15 cellular contexts compared by ENCODE assay signal in the genomic region with DNA sequence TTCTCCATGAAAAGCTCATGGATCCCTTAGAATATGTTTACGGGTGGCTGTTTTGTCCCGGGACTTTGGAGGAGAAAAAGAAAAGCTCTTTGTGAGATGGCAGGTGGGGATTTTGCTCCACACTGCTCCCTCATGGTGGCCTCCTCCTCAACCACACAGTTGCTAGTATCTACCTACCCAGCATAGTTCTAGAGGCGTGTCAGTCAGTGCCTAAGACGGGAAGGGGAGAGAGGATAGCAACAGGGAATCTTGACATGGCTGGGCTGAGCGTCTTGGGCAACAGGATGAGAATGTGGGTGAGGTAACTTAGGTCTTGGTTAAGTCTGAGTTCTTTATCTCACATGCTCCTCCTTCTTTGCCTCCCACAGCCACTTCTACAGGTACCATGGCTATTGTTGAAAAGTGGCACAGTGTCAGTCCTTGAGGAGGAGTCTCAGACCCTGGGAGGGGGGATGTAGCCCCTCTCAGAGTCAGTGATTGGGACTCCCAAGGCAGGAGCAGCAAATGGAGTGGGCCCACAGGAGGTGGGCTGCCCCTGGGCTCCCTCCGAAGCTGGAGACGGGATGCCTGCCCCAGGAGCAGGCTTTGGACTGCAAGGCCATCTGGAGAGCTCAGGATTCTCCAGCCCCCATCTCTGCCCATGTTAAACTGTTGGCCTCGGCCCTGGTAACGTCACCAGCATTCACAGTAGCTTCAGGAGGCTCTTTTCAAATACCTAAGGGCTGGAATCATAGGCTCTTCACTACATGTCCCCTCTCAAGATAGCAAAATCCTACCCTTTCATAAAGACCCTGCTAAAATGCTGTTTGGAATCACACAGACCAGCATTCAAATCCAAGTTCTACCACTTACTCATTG.
DNase-seq lines count a peak whose midpoint lies in the region; ATAC-seq and TF ChIP-seq lines count a peak whose summit lies in the region.
"Had no signal": no experiment of that assay in that cellular context is flagged by ENCODE, and none has a peak within 500 bp of the region (broad histone marks: within the 10 kb centered on the region; RNA-seq: fewer than 3 reads in every experiment).

No MANE protein-coding gene starts in this region.

- ATAC-seq in GM23338: peak; percentile 83
- ATAC-seq in foreskin keratinocyte: peak; percentile 9
- peak; percentile 2 to 40 for ATAC-seq in gastrocnemius medialis
- no peak for ATAC-seq in GM21528 (IDR thresholded peaks at IDR 0.05; ENCODE audit: low FRiP score, unreplicated experiment)
- ATAC-seq: activated CD4-positive, CD25-positive, alpha-beta regulatory T cell treated with anti-CD3 and anti-CD28 coated beads, Interleukin-2, amount 50 U/mL, for 24 hours; PC-3 had no signal

- H3K9me3 ChIP-seq in OCI-LY1 (ENCODE audit: low read length) (no peaks in the 10 kb centered on the region), gastrocnemius medialis (no peaks in the 10 kb centered on the region)
- H3K9me3 ChIP-seq: SJSA1 had no signal

- no peaks in the 10 kb centered on the region for H3K36me3 Mint-ChIP-seq in GM23338 (ENCODE audit: low read depth)

- no peak overlapping the region for H3K4me3 Mint-ChIP-seq in GM23338
- H3K4me3 Mint-ChIP-seq: central memory CD8-positive, alpha-beta T cell had no signal

- intact Hi-C loops in gastrocnemius medialis (cut with DNase I; ENCODE audit: low total_unique reads): loop anchor here (5.0 to 10.0 kb wide), 3 partner anchors 141 to 613 kb away; no protein-coding TSS in a partner anchor

- TF ChIP-seq CTCF in GM23338 (conservative IDR thresholded peaks at IDR 0.05; ENCODE audit: low read depth in 2 of 2) (peak; percentile 27 to 39; a peak in 3 of 4 replicates), OCI-LY1 (IDR thresholded peaks at IDR 0.05; ENCODE audit: low read length) (peak; percentile 15; the same call in 1 of the 2 replicates), foreskin keratinocyte (conservative IDR thresholded peaks at IDR 0.05) (no peak), gastrocnemius medialis (IDR thresholded peaks at IDR 0.05 in 4 of 5, conservative IDR thresholded peaks at IDR 0.05 in 1 of 5) (peak in 2 of 5 experiments; percentile 21)

- no peaks in the 10 kb centered on the region for H3K4me1 ChIP-seq in GM23338 (ENCODE audit: insufficient read depth)
- peaks cover 16% of the 10 kb centered on the region for H3K4me1 ChIP-seq in OCI-LY1 (ENCODE audit: insufficient read depth, low read length, severe bottlenecking)
- H3K4me1 ChIP-seq in foreskin keratinocyte: no peaks in the 10 kb centered on the region
- H3K4me1 ChIP-seq in gastrocnemius medialis: peaks cover 91% of the 10 kb centered on the region in 2 donors

- H3K9me3 Mint-ChIP-seq in GM23338: no peaks in the 10 kb centered on the region
- H3K9me3 Mint-ChIP-seq: central memory CD8-positive, alpha-beta T cell had no signal

- no peaks in the 10 kb centered on the region for H3K27me3 Mint-ChIP-seq in GM23338 (ENCODE audit: insufficient read depth, low read depth, poor library complexity)
- H3K27me3 Mint-ChIP-seq: central memory CD8-positive, alpha-beta T cell had no signal

- DNase-seq in GM23338 (ENCODE audit: low spot score) (peak; percentile 45), foreskin keratinocyte (no peak), gastrocnemius medialis (peak in 1 of 2 donors; percentile 70), islet precursor cell (no peak)
- DNase-seq in activated CD4-positive, CD25-positive, alpha-beta regulatory T cell (lab: John Stamatoyannopoulos, UW): no peak
- DNase-seq: Kasumi-1; NCI-H2171 treated with DMSO at 0.1 percent for 48 hours; NCI-H748 treated with DMSO at 0.1 percent for 48 hours; PC-3; stimulated activated CD4-positive, alpha-beta T cell treated with anti-CD3 and anti-CD28 coated beads, Interleukin-2, amount 100 ng/mL, for 48 hours had no signal

- H3K9me2 ChIP-seq in GM23338 (ENCODE audit: insufficient read depth) (no peaks in the 10 kb centered on the region), OCI-LY1 (ENCODE audit: low read depth, low read length) (no peaks in the 10 kb centered on the region)

- H3K79me2 ChIP-seq in GM23338 (replicated peaks; ENCODE audit: insufficient read depth) (no peaks in the 10 kb centered on the region), OCI-LY1 (ENCODE audit: insufficient read depth, low read length) (no peaks in the 10 kb centered on the region)

- H3K4me3 ChIP-seq in GM23338 (no peak overlapping the region), OCI-LY1 (ENCODE audit: low read depth, low read length, poor library complexity, severe bottlenecking) (no peak overlapping the region), gastrocnemius medialis (peak overlapping the region; percentile 15 to 41 (median 38))
- H3K4me3 ChIP-seq: SJSA1 had no signal

- H3K27me3 ChIP-seq in GM23338 (ENCODE audit: insufficient read depth) (no peaks in the 10 kb centered on the region), OCI-LY1 (ENCODE audit: insufficient read depth, low read length) (no peaks in the 10 kb centered on the region), foreskin keratinocyte (no peaks in the 10 kb centered on the region), gastrocnemius medialis (no peaks in the 10 kb centered on the region)
- H3K27me3 ChIP-seq: SJSA1 had no signal

- TF ChIP-seq POLR2A in gastrocnemius medialis (IDR thresholded peaks at IDR 0.05): no peak

- no peaks in the 10 kb centered on the region for H3F3A ChIP-seq in GM23338 (replicated peaks; ENCODE audit: low read depth)
- no peaks in the 10 kb centered on the region for H3F3A ChIP-seq in OCI-LY1 (ENCODE audit: insufficient read depth, low read length)

- H3K27ac Mint-ChIP-seq in GM23338: no peak overlapping the region

- peaks cover 7% of the 10 kb centered on the region; the same call in 2 of the 3 replicates for H3K4me1 Mint-ChIP-seq in GM23338
- H3K4me1 Mint-ChIP-seq: central memory CD8-positive, alpha-beta T cell had no signal

- H3K36me3 ChIP-seq in GM23338 (ENCODE audit: insufficient read depth) (no peaks in the 10 kb centered on the region), OCI-LY1 (ENCODE audit: insufficient read depth, low read length) (no peaks in the 10 kb centered on the region), gastrocnemius medialis (no peaks in the 10 kb centered on the region)
- H3K36me3 ChIP-seq: SJSA1 had no signal

- in situ Hi-C loops in gastrocnemius medialis (cut with MboI; ENCODE audit: low sequenced_read_pairs in 4 of 4): no loop called here

- H3K9ac ChIP-seq in OCI-LY1 (ENCODE audit: low read length): no peak overlapping the region

- H3K4me2 ChIP-seq in GM23338 (no peak overlapping the region), OCI-LY1 (ENCODE audit: low read length) (no peak overlapping the region)

- H3K27ac ChIP-seq in GM23338 (ENCODE audit: low read depth) (no peak overlapping the region), OCI-LY1 (ENCODE audit: low read depth, low read length, poor library complexity, severe bottlenecking) (no peak overlapping the region), foreskin keratinocyte (no peak overlapping the region), gastrocnemius medialis (peak overlapping the region; percentile 84 to 95 (median 94))
- H3K27ac ChIP-seq: SJSA1 had no signal

- H2AFZ ChIP-seq in GM23338 (no peak overlapping the region), OCI-LY1 (ENCODE audit: low read length) (no peak overlapping the region)

- H4K20me1 ChIP-seq in GM23338 (replicated peaks; ENCODE audit: insufficient read depth) (no peaks in the 10 kb centered on the region), OCI-LY1 (ENCODE audit: insufficient read depth, low read length) (no peaks in the 10 kb centered on the region)

TF ChIP-seq in GM23338, 12 proteins besides CTCF, POLR2A, EP300 and RAD21 (continues in another document):
- TF ChIP-seq, protein P1, sequence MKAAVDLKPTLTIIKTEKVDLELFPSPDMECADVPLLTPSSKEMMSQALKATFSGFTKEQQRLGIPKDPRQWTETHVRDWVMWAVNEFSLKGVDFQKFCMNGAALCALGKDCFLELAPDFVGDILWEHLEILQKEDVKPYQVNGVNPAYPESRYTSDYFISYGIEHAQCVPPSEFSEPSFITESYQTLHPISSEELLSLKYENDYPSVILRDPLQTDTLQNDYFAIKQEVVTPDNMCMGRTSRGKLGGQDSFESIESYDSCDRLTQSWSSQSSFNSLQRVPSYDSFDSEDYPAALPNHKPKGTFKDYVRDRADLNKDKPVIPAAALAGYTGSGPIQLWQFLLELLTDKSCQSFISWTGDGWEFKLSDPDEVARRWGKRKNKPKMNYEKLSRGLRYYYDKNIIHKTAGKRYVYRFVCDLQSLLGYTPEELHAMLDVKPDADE (IDR thresholded peaks at IDR 0.05): no peak
- TF ChIP-seq ZNF114 (CRISPR knock-in tag; IDR thresholded peaks at IDR 0.05) (no peak), NANOG (IDR thresholded peaks at IDR 0.05; ENCODE audit: borderline replicate concordance) (no peak), STAT1 (IDR thresholded peaks at IDR 0.05; ENCODE audit: unreplicated experiment) (no peak), ZNF331 (CRISPR knock-in tag; IDR thresholded peaks at IDR 0.05; ENCODE audit: low read depth) (no peak), EZH2 (IDR thresholded peaks at IDR 0.05; ENCODE audit: low read depth, unreplicated experiment) (no peak), POLR2AphosphoS5 (IDR thresholded peaks at IDR 0.05; ENCODE audit: low read depth) (no peak), EZH2phosphoT487 (IDR thresholded peaks at IDR 0.05; ENCODE audit: unreplicated experiment) (no peak)
- TF ChIP-seq, protein P2, sequence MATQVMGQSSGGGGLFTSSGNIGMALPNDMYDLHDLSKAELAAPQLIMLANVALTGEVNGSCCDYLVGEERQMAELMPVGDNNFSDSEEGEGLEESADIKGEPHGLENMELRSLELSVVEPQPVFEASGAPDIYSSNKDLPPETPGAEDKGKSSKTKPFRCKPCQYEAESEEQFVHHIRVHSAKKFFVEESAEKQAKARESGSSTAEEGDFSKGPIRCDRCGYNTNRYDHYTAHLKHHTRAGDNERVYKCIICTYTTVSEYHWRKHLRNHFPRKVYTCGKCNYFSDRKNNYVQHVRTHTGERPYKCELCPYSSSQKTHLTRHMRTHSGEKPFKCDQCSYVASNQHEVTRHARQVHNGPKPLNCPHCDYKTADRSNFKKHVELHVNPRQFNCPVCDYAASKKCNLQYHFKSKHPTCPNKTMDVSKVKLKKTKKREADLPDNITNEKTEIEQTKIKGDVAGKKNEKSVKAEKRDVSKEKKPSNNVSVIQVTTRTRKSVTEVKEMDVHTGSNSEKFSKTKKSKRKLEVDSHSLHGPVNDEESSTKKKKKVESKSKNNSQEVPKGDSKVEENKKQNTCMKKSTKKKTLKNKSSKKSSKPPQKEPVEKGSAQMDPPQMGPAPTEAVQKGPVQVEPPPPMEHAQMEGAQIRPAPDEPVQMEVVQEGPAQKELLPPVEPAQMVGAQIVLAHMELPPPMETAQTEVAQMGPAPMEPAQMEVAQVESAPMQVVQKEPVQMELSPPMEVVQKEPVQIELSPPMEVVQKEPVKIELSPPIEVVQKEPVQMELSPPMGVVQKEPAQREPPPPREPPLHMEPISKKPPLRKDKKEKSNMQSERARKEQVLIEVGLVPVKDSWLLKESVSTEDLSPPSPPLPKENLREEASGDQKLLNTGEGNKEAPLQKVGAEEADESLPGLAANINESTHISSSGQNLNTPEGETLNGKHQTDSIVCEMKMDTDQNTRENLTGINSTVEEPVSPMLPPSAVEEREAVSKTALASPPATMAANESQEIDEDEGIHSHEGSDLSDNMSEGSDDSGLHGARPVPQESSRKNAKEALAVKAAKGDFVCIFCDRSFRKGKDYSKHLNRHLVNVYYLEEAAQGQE (IDR thresholded peaks at IDR 0.05; ENCODE audit: unreplicated experiment): no peak

Comparison
In these comparisons a context has a peak if more than half of its experiments do, and no peak if none do; other contexts are left out.
1. H3K27ac ChIP-seq: peak in gastrocnemius medialis (4 of 4); none in GM23338 (single experiment), OCI-LY1 (single experiment) and foreskin keratinocyte (single experiment).
2. H3K4me3 ChIP-seq: peak in gastrocnemius medialis (4 of 4); none in GM23338 (single experiment) and OCI-LY1 (single experiment).